ENCODE assay signal across 16 cellular contexts in genomic region chr3:7709383-7710082, GRCh38.
"Had no signal": no experiment of that assay in that cellular context is flagged by ENCODE, and none has a peak within 500 bp of the region (broad histone marks: within the 10 kb centered on the region; RNA-seq: fewer than 3 reads in every experiment).

No MANE protein-coding gene starts in this region.

- H3K4me1 ChIP-seq: ascending aorta, gastroesophageal sphincter, neural progenitor cell, vagina had no signal

- DNase-seq: activated CD4-positive, alpha-beta T cell treated with anti-CD3 and anti-CD28 coated beads, Interleukin-2, amount 50 U/mL, for 48 hours; activated gamma-delta T cell; heart right ventricle; mucosa of descending colon; naive thymus-derived CD4-positive, alpha-beta T cell; right cardiac atrium; stimulated activated CD4-positive, alpha-beta T cell treated with anti-CD3 and anti-CD28 coated beads, Interleukin-2, amount 100 ng/mL, for 48 hours; T-helper 1 cell; T-helper 9 cell; thyroid gland had no signal

- H3K36me3 ChIP-seq: ascending aorta, gastroesophageal sphincter, heart right ventricle, neural progenitor cell, thyroid gland, vagina had no signal

- H3K27me3 ChIP-seq: ascending aorta, gastroesophageal sphincter, heart right ventricle, neural progenitor cell, thyroid gland, vagina had no signal

- H3K4me3 ChIP-seq: ascending aorta, gastroesophageal sphincter, heart right ventricle, mucosa of descending colon, neural progenitor cell, thyroid gland, vagina had no signal

- H3K9me3 ChIP-seq: ascending aorta, gastroesophageal sphincter, mucosa of descending colon, thyroid gland, vagina had no signal

- ATAC-seq: activated CD4-positive, alpha-beta T cell treated with anti-CD3 and anti-CD28 coated beads for 36 hours; gastroesophageal sphincter; heart right ventricle; mucosa of descending colon; naive thymus-derived CD4-positive, alpha-beta T cell; right cardiac atrium; SK-N-SH treated with all-trans-retinoic acid at 6 μM for 48 hours had no signal

- H3K27ac ChIP-seq: ascending aorta, gastroesophageal sphincter, heart right ventricle, neural progenitor cell, thyroid gland, vagina had no signal
